In genomic region chr18:22847392-22847791, GRCh38 we compare ENCODE assay signal across 13 cellular contexts.
DNase-seq lines count a peak whose midpoint lies in the region; ATAC-seq, FAIRE-seq and TF ChIP-seq lines count a peak whose summit lies in the region.
"Had no signal": no experiment of that assay in that cellular context is flagged by ENCODE, and none has a peak within 500 bp of the region (broad histone marks: within the 10 kb centered on the region; RNA-seq: fewer than 3 reads in every experiment).

No MANE protein-coding gene starts in this region.

- peak overlapping the region; percentile 80 for H2AFZ ChIP-seq in parathyroid adenoma

- intact Hi-C loops in CD8-positive, alpha-beta T cell (cut with DNase I, micrococcal nuclease), result no loop called here

- H3K36me3 ChIP-seq in parathyroid adenoma (ENCODE audit: control insufficient read depth, insufficient read depth, low read length), result no peaks in the 10 kb centered on the region
- H3K36me3 ChIP-seq in CD8-positive, alpha-beta T cell (ENCODE audit: insufficient read depth, low read length), result no peaks in the 10 kb centered on the region

- CTCF ChIA-PET in CD8-positive, alpha-beta T cell (lab: Charles Lee), result interaction anchor here (0.9 kb wide), 1 partner anchor 11 kb away, joined by 3 read pairs; no protein-coding TSS in a partner anchor

- no peak overlapping the region for H3K27ac Mint-ChIP-seq in CD8-positive, alpha-beta T cell

- H3K9ac ChIP-seq in parathyroid adenoma, result no peak overlapping the region

- peak; percentile 12 for DNase-seq in DMS53 treated with DMSO at 0.1 percent for 48 hours (lab: John Stamatoyannopoulos, UW; ENCODE audit: unreplicated experiment)
- DNase-seq in amniotic epithelial cell (ENCODE audit: low read depth), result peak; percentile 65
- DNase-seq in hepatic stellate cell (ENCODE audit: low spot score), result peak; percentile 13
- no peak for DNase-seq in GM12892 (ENCODE audit: insufficient read length)
- DNase-seq in mucosa of gallbladder (ENCODE audit: low spot score), result no peak
- DNase-seq in CD8-positive, alpha-beta T cell, result no peak
- DNase-seq: activated CD4-positive, alpha-beta T cell treated with anti-CD3 and anti-CD28 coated beads for 48 hours; activated T-cell treated with anti-CD3 and anti-CD28 coated beads, Interleukin-2, amount 50 U/mL, for 1 hour; Right ventricle myocardium superior; stimulated activated CD4-positive, alpha-beta T cell treated with anti-CD3 and anti-CD28 coated beads, Interleukin-15, amount 100 ng/mL, for 24 hours had no signal

- H3K4me3 Mint-ChIP-seq in CD8-positive, alpha-beta T cell, result no peak overlapping the region

- ATAC-seq in HG03039 (IDR thresholded peaks at IDR 0.05; ENCODE audit: unreplicated experiment), result no peak
- ATAC-seq in CD8-positive, alpha-beta T cell, result no peak

- no peaks in the 10 kb centered on the region for H3K4me1 Mint-ChIP-seq in CD8-positive, alpha-beta T cell (ENCODE audit: low read depth)

- H3K27me3 ChIP-seq in parathyroid adenoma (ENCODE audit: control insufficient read depth, insufficient read depth, low read length), result no peaks in the 10 kb centered on the region
- no peaks in the 10 kb centered on the region for H3K27me3 ChIP-seq in CD8-positive, alpha-beta T cell (ENCODE audit: insufficient read depth, low read length)

- TF ChIP-seq CTCF in parathyroid adenoma (IDR thresholded peaks at IDR 0.05), result no peak
- TF ChIP-seq CTCF in CD8-positive, alpha-beta T cell (IDR thresholded peaks at IDR 0.05), result no peak

- peak overlapping the region; percentile 44 for H3K4me2 ChIP-seq in parathyroid adenoma (ENCODE audit: low read length)

- H3K4me1 ChIP-seq in parathyroid adenoma, result peaks cover 19% of the 10 kb centered on the region
- H3K4me1 ChIP-seq in CD8-positive, alpha-beta T cell (ENCODE audit: insufficient read depth, low read length), result no peaks in the 10 kb centered on the region

- H3K9me3 ChIP-seq in parathyroid adenoma (ENCODE audit: control insufficient read depth, low read length), result no peaks in the 10 kb centered on the region
- no peaks in the 10 kb centered on the region for H3K9me3 ChIP-seq in CD8-positive, alpha-beta T cell (ENCODE audit: low read length)

- no peaks in the 10 kb centered on the region for H3K36me3 Mint-ChIP-seq in CD8-positive, alpha-beta T cell

- no peak overlapping the region for H3K4me3 ChIP-seq in parathyroid adenoma (ENCODE audit: low read depth, low read length)
- no peak overlapping the region for H3K4me3 ChIP-seq in CD8-positive, alpha-beta T cell (ENCODE audit: low read depth, low read length)
- H3K4me3 ChIP-seq: coronary artery had no signal

- no peaks in the 10 kb centered on the region for H3K9me3 Mint-ChIP-seq in CD8-positive, alpha-beta T cell

- FAIRE-seq in GM12892 (lab: Jason Lieb, UNC), result no peak

- POLR2A ChIA-PET in CD8-positive, alpha-beta T cell (lab: Charles Lee), result no interaction called here

- H3K27me3 Mint-ChIP-seq in CD8-positive, alpha-beta T cell (ENCODE audit: low read depth), result peaks cover 3% of the 10 kb centered on the region

- peak overlapping the region; percentile 48 for H3K27ac ChIP-seq in parathyroid adenoma
- no peak overlapping the region for H3K27ac ChIP-seq in CD8-positive, alpha-beta T cell (ENCODE audit: low read depth, low read length)
- H3K27ac ChIP-seq: coronary artery had no signal

- no peak for TF ChIP-seq POLR2A in GM12892 (IDR thresholded peaks at IDR 0.05; ENCODE audit: low read depth, low read length)

- H3K79me2 ChIP-seq in parathyroid adenoma, result no peaks in the 10 kb centered on the region

Comparison
In these comparisons a context has a peak if more than half of its experiments do, and no peak if none do; other contexts are left out.
1. DNase-seq: peak in DMS53 treated with DMSO at 0.1 percent for 48 hours (single experiment), amniotic epithelial cell (single experiment) and hepatic stellate cell (single experiment); none in GM12892 (single experiment), mucosa of gallbladder (single experiment) and CD8-positive, alpha-beta T cell (0 of 7).